In the genomic region with DNA sequence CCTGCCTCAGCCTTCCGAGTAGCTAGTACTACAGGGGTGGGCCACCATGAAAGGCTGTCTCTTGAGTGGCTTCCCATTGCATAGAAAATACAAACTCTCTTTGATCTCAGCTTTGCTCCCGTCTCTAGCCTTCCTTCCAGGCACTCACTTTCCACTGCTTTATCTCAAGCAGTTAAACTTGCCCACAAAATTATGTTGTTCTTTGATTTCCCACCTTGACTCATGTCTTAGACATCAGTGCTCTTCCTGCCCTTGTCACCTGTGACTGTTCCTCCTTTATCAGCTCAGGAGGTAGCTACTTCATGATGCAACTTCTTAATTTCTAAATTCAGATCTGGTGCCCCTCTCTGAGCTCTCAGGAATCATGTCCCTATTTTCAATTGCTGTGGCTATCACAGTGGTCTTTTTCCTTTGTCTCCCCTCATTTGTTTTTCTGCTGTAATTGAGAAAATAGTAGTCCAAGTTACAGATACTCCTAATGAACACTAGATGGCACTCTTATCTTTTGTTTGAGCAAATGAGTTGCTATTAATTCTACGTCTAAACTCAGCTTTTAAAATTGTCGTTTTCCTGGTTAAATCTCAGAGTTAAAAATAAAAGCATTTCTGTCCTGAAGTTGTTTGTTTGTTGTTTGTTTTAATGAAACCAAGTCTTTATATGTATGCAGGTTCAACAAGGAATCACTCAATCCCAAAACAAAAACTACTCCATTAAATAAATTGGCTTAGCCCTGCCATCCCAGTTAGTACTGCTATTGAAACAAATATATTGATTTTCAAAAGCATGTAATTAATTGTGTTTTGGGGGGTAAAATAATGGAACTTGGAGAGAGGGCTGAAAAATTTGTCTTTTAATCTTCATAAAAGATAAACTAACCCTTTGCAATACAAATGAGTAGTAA, we compare ENCODE assay signal across 8 cellular contexts. TPM values are rescaled to one million over a fixed set of nuclear protein-coding genes. Genes with fewer than 3 reads are reported as not detected.
A peak's percentile ranks its signal among the peaks of the same experiment; 100 is the strongest.
DNase-seq lines count a peak whose midpoint lies in the region; ATAC-seq and TF ChIP-seq lines count a peak whose summit lies in the region.

No MANE protein-coding gene starts in this region.

- intact Hi-C loops in lower leg skin (cut with DNase I; ENCODE audit: low total_unique reads), result loop anchor here (10.0 kb wide), 1 partner anchor 760 kb away; no protein-coding TSS in a partner anchor

- no peaks in the 10 kb centered on the region for H3K27me3 ChIP-seq in liver (ENCODE audit: control insufficient read depth in 4 of 4, insufficient read depth in 4 of 4, low read length in 3 of 4)

- H3K27ac Mint-ChIP-seq in brain, result no peak overlapping the region

- H3K4me1 Mint-ChIP-seq in brain, result peaks cover 3% of the 10 kb centered on the region

- H3K4me3 Mint-ChIP-seq in brain, result peak overlapping the region in 2 of 5 experiments; percentile 14 to 23

- H3K9me3 Mint-ChIP-seq in brain, result no peaks in the 10 kb centered on the region

- DNase-seq in CD1c-positive myeloid dendritic cell (ENCODE audit: extremely low spot score), result peak; percentile 58
- DNase-seq in NCI-H226, result peak; percentile 61
- DNase-seq in lower leg skin (ENCODE audit: low spot score in 2 of 2), result no peak

- ATAC-seq in GM21528 (IDR thresholded peaks at IDR 0.05; ENCODE audit: low FRiP score, unreplicated experiment) (peak; percentile 63), GM19452 (IDR thresholded peaks at IDR 0.05; ENCODE audit: unreplicated experiment) (no peak), GM18870 (IDR thresholded peaks at IDR 0.05; ENCODE audit: unreplicated experiment) (no peak)

- H3K27me3 Mint-ChIP-seq in brain, result peaks cover 10% of the 10 kb centered on the region

- peak; percentile 90 to 92 for TF ChIP-seq RAD21 in liver (IDR thresholded peaks at IDR 0.05)

- H3K9ac ChIP-seq in liver (ENCODE audit: low read depth in 1 of 2, low read length in 2 of 2), result no peak overlapping the region

- peak; percentile 87 to 89 for TF ChIP-seq CTCF in brain (conservative IDR thresholded peaks at IDR 0.05)
- peak; percentile 75 for TF ChIP-seq CTCF in liver (IDR thresholded peaks at IDR 0.05; ENCODE audit: low read depth, low read length, missing input control)
- TF ChIP-seq CTCF in lower leg skin (IDR thresholded peaks at IDR 0.05), result no peak

- H3K4me3 ChIP-seq in liver (ENCODE audit: low read depth in 1 of 3, low read length in 3 of 3) (no peak overlapping the region), lower leg skin (ENCODE audit: low read depth, poor library complexity, severe bottlenecking) (no peak overlapping the region)

- 18% methylated on average over 4 of the region's 4 CpGs for WGBS in liver
- 12 to 15% methylated on average over 4 of the region's 4 CpGs for WGBS in lower leg skin, 2 donors

- no peak overlapping the region for H3K27ac ChIP-seq in liver (ENCODE audit: low read depth in 1 of 2, low read length in 2 of 2)

- H3K36me3 ChIP-seq in liver (ENCODE audit: control insufficient read depth in 4 of 4, insufficient read depth in 3 of 4, low read depth in 1 of 4, low read length in 3 of 4), result no peaks in the 10 kb centered on the region

- H3K36me3 Mint-ChIP-seq in brain, result no peaks in the 10 kb centered on the region

- no peaks in the 10 kb centered on the region for H3K9me3 ChIP-seq in liver (ENCODE audit: control insufficient read depth in 4 of 4, low read length in 3 of 4)

- H3K4me1 ChIP-seq in liver (ENCODE audit: control insufficient read depth in 4 of 4, insufficient read depth in 4 of 4, low read length in 3 of 4), result no peaks in the 10 kb centered on the region

- no peak for TF ChIP-seq POLR2A in lower leg skin (IDR thresholded peaks at IDR 0.05)

TF ChIP-seq in liver, 16 proteins besides CTCF, POLR2A, EP300 and RAD21:
- TF ChIP-seq, protein P1, sequence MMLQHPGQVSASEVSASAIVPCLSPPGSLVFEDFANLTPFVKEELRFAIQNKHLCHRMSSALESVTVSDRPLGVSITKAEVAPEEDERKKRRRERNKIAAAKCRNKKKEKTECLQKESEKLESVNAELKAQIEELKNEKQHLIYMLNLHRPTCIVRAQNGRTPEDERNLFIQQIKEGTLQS (IDR thresholded peaks at IDR 0.05), result no peak
- no peak for TF ChIP-seq GABPA (IDR thresholded peaks at IDR 0.05 in 1 of 2, conservative IDR thresholded peaks at IDR 0.05 in 1 of 2)
- TF ChIP-seq RXRA (IDR thresholded peaks at IDR 0.05), result no peak
- TF ChIP-seq, protein P2, sequence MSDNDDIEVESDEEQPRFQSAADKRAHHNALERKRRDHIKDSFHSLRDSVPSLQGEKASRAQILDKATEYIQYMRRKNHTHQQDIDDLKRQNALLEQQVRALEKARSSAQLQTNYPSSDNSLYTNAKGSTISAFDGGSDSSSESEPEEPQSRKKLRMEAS (IDR thresholded peaks at IDR 0.05), result no peak
- no peak for TF ChIP-seq YY1 (IDR thresholded peaks at IDR 0.05)
- TF ChIP-seq SP1 (IDR thresholded peaks at IDR 0.05), result no peak

RNA-seq across cellular contexts. Expression of a gene that starts 46.9 kb away (rescaled TPM):
- 0.27 TPM for polyA plus RNA-seq in brain (ENCODE audit: insufficient read depth, low read depth, low replicate concordance)
- total RNA-seq in liver, result 10 to 100 TPM in 1 of 2 donors, 1 to 10 TPM in 1; 3.7 to 13.1 TPM
- polyA plus RNA-seq in liver, result 1 to 10 TPM; 1.2 to 2.3 TPM
- total RNA-seq in lower leg skin, result 1 to 10 TPM; 1.1 to 6.5 (median 4.0) TPM

Comparison
In these comparisons a context has a peak if more than half of its experiments do, and no peak if none do; other contexts are left out.
1. DNase-seq: peak in CD1c-positive myeloid dendritic cell (single experiment) and NCI-H226 (single experiment); none in lower leg skin (0 of 2).
2. CTCF ChIP-seq: peak in brain (2 of 2) and liver (single experiment); none in lower leg skin (0 of 3).